In the genomic region with DNA sequence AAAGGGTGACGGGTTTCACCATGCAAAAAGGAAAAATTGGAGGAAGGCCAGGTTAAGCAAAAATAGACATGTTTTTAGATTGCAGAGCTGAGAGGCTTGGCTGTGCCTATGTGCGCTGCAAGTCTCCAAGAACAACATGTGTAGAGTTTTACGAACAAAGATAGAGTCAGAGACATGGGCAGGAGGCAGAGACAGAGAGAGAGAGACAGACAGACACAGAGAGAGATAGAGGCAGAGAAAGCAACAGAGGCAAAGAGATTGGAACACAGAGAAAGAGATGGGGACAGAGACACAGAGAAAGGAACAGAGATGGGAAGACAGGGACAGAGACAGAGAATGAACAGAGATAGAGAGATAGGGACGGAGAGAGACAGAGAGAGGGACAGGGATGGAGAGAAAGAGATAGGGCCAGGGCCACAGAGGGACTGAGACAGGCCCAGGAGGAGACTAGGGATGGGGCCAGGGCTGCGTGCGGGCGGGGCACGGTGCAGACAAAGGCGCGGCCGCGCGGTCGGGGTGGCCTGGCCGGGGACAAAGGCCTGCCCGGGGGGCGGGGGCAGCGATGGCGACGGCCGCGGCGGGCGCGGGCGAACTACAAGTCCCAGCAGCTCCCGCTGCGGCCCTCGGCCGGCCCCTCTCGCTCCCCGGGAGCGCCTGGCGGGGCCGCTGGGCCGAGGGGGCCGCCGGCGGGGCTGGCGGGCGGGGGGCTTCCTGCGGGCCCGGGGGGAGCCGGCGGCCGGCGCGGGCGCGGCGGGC, we compare ENCODE assay signal across 1 cellular context.
TF ChIP-seq lines count a peak whose summit lies in the region.

A gene (plus strand): TSS at position 633 of the 756 bp plus-strand sequence. CDS start 3,140 bp downstream, outside the sequence.

TF ChIP-seq in HepG2, 621 proteins besides CTCF, POLR2A, EP300 and RAD21 (continued from another document and continues in another):
- TF ChIP-seq, protein P1, sequence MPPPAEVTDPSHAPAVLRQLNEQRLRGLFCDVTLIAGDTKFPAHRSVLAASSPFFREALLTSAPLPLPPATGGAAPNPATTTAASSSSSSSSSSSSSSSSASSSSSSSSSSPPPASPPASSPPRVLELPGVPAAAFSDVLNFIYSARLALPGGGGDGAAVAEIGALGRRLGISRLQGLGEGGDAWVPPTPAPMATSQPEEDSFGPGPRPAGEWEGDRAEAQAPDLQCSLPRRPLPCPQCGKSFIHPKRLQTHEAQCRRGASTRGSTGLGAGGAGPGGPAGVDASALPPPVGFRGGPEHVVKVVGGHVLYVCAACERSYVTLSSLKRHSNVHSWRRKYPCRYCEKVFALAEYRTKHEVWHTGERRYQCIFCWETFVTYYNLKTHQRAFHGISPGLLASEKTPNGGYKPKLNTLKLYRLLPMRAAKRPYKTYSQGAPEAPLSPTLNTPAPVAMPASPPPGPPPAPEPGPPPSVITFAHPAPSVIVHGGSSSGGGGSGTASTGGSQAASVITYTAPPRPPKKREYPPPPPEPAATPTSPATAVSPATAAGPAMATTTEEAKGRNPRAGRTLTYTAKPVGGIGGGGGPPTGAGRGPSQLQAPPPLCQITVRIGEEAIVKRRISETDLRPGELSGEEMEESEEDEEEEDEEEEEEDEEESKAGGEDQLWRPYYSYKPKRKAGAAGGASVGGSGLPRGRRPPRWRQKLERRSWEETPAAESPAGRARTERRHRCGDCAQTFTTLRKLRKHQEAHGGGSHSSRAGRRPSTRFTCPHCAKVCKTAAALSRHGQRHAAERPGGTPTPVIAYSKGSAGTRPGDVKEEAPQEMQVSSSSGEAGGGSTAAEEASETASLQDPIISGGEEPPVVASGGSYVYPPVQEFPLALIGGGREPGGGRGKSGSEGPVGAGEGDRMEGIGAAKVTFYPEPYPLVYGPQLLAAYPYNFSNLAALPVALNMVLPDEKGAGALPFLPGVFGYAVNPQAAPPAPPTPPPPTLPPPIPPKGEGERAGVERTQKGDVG (CRISPR knock-in tag; IDR thresholded peaks at IDR 0.05; ENCODE audit: borderline replicate concordance): no peak
- TF ChIP-seq, protein P2, sequence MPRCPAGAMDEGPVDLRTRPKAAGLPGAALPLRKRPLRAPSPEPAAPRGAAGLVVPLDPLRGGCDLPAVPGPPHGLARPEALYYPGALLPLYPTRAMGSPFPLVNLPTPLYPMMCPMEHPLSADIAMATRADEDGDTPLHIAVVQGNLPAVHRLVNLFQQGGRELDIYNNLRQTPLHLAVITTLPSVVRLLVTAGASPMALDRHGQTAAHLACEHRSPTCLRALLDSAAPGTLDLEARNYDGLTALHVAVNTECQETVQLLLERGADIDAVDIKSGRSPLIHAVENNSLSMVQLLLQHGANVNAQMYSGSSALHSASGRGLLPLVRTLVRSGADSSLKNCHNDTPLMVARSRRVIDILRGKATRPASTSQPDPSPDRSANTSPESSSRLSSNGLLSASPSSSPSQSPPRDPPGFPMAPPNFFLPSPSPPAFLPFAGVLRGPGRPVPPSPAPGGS (CRISPR knock-in tag; IDR thresholded peaks at IDR 0.05): no peak
- TF ChIP-seq, protein P3, sequence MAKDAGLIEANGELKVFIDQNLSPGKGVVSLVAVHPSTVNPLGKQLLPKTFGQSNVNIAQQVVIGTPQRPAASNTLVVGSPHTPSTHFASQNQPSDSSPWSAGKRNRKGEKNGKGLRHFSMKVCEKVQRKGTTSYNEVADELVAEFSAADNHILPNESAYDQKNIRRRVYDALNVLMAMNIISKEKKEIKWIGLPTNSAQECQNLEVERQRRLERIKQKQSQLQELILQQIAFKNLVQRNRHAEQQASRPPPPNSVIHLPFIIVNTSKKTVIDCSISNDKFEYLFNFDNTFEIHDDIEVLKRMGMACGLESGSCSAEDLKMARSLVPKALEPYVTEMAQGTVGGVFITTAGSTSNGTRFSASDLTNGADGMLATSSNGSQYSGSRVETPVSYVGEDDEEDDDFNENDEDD (CRISPR knock-in tag; IDR thresholded peaks at IDR 0.05; ENCODE audit: borderline replicate concordance): 0 out of 2 replicates have a peak, but pooled peaks have one; percentile 25
- TF ChIP-seq IRX3 (CRISPR knock-in tag; IDR thresholded peaks at IDR 0.05; ENCODE audit: borderline replicate concordance, low read depth) (no peak), ZKSCAN8 (CRISPR knock-in tag; IDR thresholded peaks at IDR 0.05; ENCODE audit: borderline replicate concordance) (no peak), REL (CRISPR knock-in tag; conservative IDR thresholded peaks at IDR 0.05) (no peak), SMARCE1 (IDR thresholded peaks at IDR 0.05; ENCODE audit: borderline replicate concordance) (no peak), PHF20 (CRISPR knock-in tag; IDR thresholded peaks at IDR 0.05) (peak; percentile 41; the same call in 1 of the 2 replicates), HOXA3 (CRISPR knock-in tag; IDR thresholded peaks at IDR 0.05) (peak; percentile 57; the same call in 1 of the 2 replicates), SOX5 (CRISPR knock-in tag; IDR thresholded peaks at IDR 0.05; ENCODE audit: borderline replicate concordance) (peak; percentile 49; the same call in 1 of the 2 replicates), ZNF776 (CRISPR knock-in tag; IDR thresholded peaks at IDR 0.05) (no peak), ZNF589 (CRISPR knock-in tag; conservative IDR thresholded peaks at IDR 0.05) (no peak), ZNF629 (CRISPR knock-in tag; conservative IDR thresholded peaks at IDR 0.05) (no peak), NCOA2 (CRISPR knock-in tag; IDR thresholded peaks at IDR 0.05) (no peak), ZNF678 (CRISPR knock-in tag; IDR thresholded peaks at IDR 0.05) (no peak), ZNF331 (CRISPR knock-in tag; IDR thresholded peaks at IDR 0.05) (no peak), ZSCAN31 (CRISPR knock-in tag; IDR thresholded peaks at IDR 0.05; ENCODE audit: low read depth) (0 out of 2 replicates have a peak, but pooled peaks have one; percentile 41), ZNF441 (CRISPR knock-in tag; IDR thresholded peaks at IDR 0.05; ENCODE audit: borderline replicate concordance) (peak; percentile 15; the same call in 1 of the 2 replicates), ZBTB20 (CRISPR knock-in tag; IDR thresholded peaks at IDR 0.05; ENCODE audit: borderline replicate concordance, low read depth) (no peak)
- TF ChIP-seq, protein P4, sequence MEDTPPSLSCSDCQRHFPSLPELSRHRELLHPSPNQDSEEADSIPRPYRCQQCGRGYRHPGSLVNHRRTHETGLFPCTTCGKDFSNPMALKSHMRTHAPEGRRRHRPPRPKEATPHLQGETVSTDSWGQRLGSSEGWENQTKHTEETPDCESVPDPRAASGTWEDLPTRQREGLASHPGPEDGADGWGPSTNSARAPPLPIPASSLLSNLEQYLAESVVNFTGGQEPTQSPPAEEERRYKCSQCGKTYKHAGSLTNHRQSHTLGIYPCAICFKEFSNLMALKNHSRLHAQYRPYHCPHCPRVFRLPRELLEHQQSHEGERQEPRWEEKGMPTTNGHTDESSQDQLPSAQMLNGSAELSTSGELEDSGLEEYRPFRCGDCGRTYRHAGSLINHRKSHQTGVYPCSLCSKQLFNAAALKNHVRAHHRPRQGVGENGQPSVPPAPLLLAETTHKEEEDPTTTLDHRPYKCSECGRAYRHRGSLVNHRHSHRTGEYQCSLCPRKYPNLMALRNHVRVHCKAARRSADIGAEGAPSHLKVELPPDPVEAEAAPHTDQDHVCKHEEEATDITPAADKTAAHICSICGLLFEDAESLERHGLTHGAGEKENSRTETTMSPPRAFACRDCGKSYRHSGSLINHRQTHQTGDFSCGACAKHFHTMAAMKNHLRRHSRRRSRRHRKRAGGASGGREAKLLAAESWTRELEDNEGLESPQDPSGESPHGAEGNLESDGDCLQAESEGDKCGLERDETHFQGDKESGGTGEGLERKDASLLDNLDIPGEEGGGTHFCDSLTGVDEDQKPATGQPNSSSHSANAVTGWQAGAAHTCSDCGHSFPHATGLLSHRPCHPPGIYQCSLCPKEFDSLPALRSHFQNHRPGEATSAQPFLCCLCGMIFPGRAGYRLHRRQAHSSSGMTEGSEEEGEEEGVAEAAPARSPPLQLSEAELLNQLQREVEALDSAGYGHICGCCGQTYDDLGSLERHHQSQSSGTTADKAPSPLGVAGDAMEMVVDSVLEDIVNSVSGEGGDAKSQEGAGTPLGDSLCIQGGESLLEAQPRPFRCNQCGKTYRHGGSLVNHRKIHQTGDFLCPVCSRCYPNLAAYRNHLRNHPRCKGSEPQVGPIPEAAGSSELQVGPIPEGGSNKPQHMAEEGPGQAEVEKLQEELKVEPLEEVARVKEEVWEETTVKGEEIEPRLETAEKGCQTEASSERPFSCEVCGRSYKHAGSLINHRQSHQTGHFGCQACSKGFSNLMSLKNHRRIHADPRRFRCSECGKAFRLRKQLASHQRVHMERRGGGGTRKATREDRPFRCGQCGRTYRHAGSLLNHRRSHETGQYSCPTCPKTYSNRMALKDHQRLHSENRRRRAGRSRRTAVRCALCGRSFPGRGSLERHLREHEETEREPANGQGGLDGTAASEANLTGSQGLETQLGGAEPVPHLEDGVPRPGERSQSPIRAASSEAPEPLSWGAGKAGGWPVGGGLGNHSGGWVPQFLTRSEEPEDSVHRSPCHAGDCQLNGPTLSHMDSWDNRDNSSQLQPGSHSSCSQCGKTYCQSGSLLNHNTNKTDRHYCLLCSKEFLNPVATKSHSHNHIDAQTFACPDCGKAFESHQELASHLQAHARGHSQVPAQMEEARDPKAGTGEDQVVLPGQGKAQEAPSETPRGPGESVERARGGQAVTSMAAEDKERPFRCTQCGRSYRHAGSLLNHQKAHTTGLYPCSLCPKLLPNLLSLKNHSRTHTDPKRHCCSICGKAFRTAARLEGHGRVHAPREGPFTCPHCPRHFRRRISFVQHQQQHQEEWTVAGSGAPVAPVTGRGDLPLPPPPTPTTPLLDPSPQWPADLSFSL (CRISPR knock-in tag; IDR thresholded peaks at IDR 0.05): no peak
- TF ChIP-seq, protein P5, sequence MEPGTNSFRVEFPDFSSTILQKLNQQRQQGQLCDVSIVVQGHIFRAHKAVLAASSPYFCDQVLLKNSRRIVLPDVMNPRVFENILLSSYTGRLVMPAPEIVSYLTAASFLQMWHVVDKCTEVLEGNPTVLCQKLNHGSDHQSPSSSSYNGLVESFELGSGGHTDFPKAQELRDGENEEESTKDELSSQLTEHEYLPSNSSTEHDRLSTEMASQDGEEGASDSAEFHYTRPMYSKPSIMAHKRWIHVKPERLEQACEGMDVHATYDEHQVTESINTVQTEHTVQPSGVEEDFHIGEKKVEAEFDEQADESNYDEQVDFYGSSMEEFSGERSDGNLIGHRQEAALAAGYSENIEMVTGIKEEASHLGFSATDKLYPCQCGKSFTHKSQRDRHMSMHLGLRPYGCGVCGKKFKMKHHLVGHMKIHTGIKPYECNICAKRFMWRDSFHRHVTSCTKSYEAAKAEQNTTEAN (CRISPR knock-in tag; conservative IDR thresholded peaks at IDR 0.05): no peak
- TF ChIP-seq, protein P6, sequence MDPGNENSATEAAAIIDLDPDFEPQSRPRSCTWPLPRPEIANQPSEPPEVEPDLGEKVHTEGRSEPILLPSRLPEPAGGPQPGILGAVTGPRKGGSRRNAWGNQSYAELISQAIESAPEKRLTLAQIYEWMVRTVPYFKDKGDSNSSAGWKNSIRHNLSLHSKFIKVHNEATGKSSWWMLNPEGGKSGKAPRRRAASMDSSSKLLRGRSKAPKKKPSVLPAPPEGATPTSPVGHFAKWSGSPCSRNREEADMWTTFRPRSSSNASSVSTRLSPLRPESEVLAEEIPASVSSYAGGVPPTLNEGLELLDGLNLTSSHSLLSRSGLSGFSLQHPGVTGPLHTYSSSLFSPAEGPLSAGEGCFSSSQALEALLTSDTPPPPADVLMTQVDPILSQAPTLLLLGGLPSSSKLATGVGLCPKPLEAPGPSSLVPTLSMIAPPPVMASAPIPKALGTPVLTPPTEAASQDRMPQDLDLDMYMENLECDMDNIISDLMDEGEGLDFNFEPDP (CRISPR knock-in tag; conservative IDR thresholded peaks at IDR 0.05): 0 out of 2 replicates have a peak, but pooled peaks have one; percentile 37
- TF ChIP-seq, protein P7, sequence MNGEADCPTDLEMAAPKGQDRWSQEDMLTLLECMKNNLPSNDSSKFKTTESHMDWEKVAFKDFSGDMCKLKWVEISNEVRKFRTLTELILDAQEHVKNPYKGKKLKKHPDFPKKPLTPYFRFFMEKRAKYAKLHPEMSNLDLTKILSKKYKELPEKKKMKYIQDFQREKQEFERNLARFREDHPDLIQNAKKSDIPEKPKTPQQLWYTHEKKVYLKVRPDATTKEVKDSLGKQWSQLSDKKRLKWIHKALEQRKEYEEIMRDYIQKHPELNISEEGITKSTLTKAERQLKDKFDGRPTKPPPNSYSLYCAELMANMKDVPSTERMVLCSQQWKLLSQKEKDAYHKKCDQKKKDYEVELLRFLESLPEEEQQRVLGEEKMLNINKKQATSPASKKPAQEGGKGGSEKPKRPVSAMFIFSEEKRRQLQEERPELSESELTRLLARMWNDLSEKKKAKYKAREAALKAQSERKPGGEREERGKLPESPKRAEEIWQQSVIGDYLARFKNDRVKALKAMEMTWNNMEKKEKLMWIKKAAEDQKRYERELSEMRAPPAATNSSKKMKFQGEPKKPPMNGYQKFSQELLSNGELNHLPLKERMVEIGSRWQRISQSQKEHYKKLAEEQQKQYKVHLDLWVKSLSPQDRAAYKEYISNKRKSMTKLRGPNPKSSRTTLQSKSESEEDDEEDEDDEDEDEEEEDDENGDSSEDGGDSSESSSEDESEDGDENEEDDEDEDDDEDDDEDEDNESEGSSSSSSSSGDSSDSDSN (CRISPR knock-in tag; IDR thresholded peaks at IDR 0.05): peak; percentile 41; the same call in 1 of the 2 replicates
- TF ChIP-seq, protein P8, sequence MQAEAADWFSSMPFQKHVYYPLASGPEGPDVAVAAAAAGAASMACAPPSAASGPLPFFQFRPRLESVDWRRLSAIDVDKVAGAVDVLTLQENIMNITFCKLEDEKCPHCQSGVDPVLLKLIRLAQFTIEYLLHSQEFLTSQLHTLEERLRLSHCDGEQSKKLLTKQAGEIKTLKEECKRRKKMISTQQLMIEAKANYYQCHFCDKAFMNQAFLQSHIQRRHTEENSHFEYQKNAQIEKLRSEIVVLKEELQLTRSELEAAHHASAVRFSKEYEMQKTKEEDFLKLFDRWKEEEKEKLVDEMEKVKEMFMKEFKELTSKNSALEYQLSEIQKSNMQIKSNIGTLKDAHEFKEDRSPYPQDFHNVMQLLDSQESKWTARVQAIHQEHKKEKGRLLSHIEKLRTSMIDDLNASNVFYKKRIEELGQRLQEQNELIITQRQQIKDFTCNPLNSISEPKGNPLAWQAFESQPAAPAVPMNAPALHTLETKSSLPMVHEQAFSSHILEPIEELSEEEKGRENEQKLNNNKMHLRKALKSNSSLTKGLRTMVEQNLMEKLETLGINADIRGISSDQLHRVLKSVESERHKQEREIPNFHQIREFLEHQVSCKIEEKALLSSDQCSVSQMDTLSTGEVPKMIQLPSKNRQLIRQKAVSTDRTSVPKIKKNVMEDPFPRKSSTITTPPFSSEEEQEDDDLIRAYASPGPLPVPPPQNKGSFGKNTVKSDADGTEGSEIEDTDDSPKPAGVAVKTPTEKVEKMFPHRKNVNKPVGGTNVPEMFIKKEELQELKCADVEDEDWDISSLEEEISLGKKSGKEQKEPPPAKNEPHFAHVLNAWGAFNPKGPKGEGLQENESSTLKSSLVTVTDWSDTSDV (CRISPR knock-in tag; IDR thresholded peaks at IDR 0.05): no peak
- TF ChIP-seq, protein P9, sequence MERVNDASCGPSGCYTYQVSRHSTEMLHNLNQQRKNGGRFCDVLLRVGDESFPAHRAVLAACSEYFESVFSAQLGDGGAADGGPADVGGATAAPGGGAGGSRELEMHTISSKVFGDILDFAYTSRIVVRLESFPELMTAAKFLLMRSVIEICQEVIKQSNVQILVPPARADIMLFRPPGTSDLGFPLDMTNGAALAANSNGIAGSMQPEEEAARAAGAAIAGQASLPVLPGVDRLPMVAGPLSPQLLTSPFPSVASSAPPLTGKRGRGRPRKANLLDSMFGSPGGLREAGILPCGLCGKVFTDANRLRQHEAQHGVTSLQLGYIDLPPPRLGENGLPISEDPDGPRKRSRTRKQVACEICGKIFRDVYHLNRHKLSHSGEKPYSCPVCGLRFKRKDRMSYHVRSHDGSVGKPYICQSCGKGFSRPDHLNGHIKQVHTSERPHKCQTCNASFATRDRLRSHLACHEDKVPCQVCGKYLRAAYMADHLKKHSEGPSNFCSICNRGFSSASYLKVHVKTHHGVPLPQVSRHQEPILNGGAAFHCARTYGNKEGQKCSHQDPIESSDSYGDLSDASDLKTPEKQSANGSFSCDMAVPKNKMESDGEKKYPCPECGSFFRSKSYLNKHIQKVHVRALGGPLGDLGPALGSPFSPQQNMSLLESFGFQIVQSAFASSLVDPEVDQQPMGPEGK (CRISPR knock-in tag; IDR thresholded peaks at IDR 0.05): peak; percentile 49
